In genomic region chr5:41447761-41448510, GRCh38 we compare ENCODE assay signal across 16 cellular contexts.
"Had no signal": no experiment of that assay in that cellular context is flagged by ENCODE, and none has a peak within 500 bp of the region (broad histone marks: within the 10 kb centered on the region; RNA-seq: fewer than 3 reads in every experiment).

No MANE protein-coding gene starts in this region.

- DNase-seq: activated CD4-positive, alpha-beta memory T cell treated with anti-CD3 and anti-CD28 coated beads for 36 hours; activated CD4-positive, alpha-beta T cell treated with anti-CD3 and anti-CD28 coated beads for 48 hours; activated naive CD4-positive, alpha-beta T cell treated with Interleukin-2 at 50 U/mL for 16 hours; activated naive CD8-positive, alpha-beta T cell treated with anti-CD3 and anti-CD28 coated beads for 36 hours; activated T-cell treated with anti-CD3 and anti-CD28 coated beads, Interleukin-2, amount 50 U/mL, for 48 hours; foreskin keratinocyte; kidney glomerular epithelial cell; left ventricle myocardium superior; mammary epithelial cell; naive thymus-derived CD8-positive, alpha-beta T cell; retina; spleen; stimulated activated CD4-positive, alpha-beta T cell treated with anti-CD3 and anti-CD28 coated beads, Interleukin-4, amount 100 ng/mL, for 1 hour; stimulated activated naive CD4-positive, alpha-beta T cell treated with Interleukin-2 at 50 U/mL for 16 hours; T-helper 17 cell; upper lobe of left lung had no signal
